In genomic region chr5:1409386-1410110, GRCh38 we compare ENCODE assay signal across 1 cellular context.
TF ChIP-seq lines count a peak whose summit lies in the region.

No MANE protein-coding gene starts in this region.

TF ChIP-seq in HepG2, 621 proteins besides CTCF, POLR2A, EP300 and RAD21:
- no peak for TF ChIP-seq MIER3 (CRISPR knock-in tag; IDR thresholded peaks at IDR 0.05; ENCODE audit: borderline replicate concordance)
- TF ChIP-seq ZNF512 (CRISPR knock-in tag; IDR thresholded peaks at IDR 0.05) = no peak
- TF ChIP-seq SPEN (CRISPR knock-in tag; IDR thresholded peaks at IDR 0.05; ENCODE audit: low read depth) = no peak
- TF ChIP-seq REST (IDR thresholded peaks at IDR 0.05; ENCODE audit: borderline replicate concordance in 1 of 2, low read depth in 1 of 2, low read length in 2 of 2) = peak; percentile 86 to 95
- TF ChIP-seq MEIS2 (CRISPR knock-in tag; IDR thresholded peaks at IDR 0.05) = no peak
- TF ChIP-seq IRF2 (CRISPR knock-in tag; IDR thresholded peaks at IDR 0.05) = no peak
- TF ChIP-seq EHMT2 (IDR thresholded peaks at IDR 0.05; ENCODE audit: borderline replicate concordance, low read depth, low read length) = peak; percentile 60; the same call in 1 of the 2 replicates
- no peak for TF ChIP-seq ZBTB7A (CRISPR knock-in tag; IDR thresholded peaks at IDR 0.05)
- 0 out of 2 replicates have a peak, but pooled peaks have one; percentile 19 for TF ChIP-seq SALL1 (CRISPR knock-in tag; IDR thresholded peaks at IDR 0.05)
- 0 out of 2 replicates have a peak, but pooled peaks have one; percentile 38 for TF ChIP-seq ZSCAN9 (CRISPR knock-in tag; IDR thresholded peaks at IDR 0.05; ENCODE audit: borderline replicate concordance)
- peak; percentile 93 for TF ChIP-seq MIER2 (CRISPR knock-in tag; IDR thresholded peaks at IDR 0.05)
